Comparison of ENCODE assay signal across 11 cellular contexts in genomic region chrX:44903107-44903506, GRCh38. TPM values are rescaled to one million over a fixed set of nuclear protein-coding genes. Genes with fewer than 3 reads are reported as not detected.
A peak's percentile ranks its signal among the peaks of the same experiment; 100 is the strongest.
DNase-seq lines count a peak whose midpoint lies in the region; ATAC-seq, FAIRE-seq and TF ChIP-seq lines count a peak whose summit lies in the region.
"Had no signal": no experiment of that assay in that cellular context is flagged by ENCODE, and none has a peak within 500 bp of the region (broad histone marks: within the 10 kb centered on the region; RNA-seq: fewer than 3 reads in every experiment).

No MANE protein-coding gene starts in this region.

- H3K36me3 ChIP-seq in MM.1S (replicated peaks; ENCODE audit: insufficient read depth, low read length) (no peaks in the 10 kb centered on the region), astrocyte (ENCODE audit: insufficient read depth, low read length) (no peaks in the 10 kb centered on the region), osteoblast (ENCODE audit: insufficient read depth, low read length) (no peaks in the 10 kb centered on the region)
- H3K36me3 ChIP-seq: ovary had no signal

- peaks cover 100% of the 10 kb centered on the region for H3K79me2 ChIP-seq in MM.1S (ENCODE audit: low read length)
- peaks cover 95% of the 10 kb centered on the region for H3K79me2 ChIP-seq in astrocyte (ENCODE audit: insufficient read depth, low read length)
- peaks cover 98% of the 10 kb centered on the region for H3K79me2 ChIP-seq in osteoblast (ENCODE audit: insufficient read depth, low read length)

- H3K4me2 ChIP-seq in MM.1S (ENCODE audit: low read depth, low read length) (peak overlapping the region; percentile 60; the same call in 1 of the 2 replicates), astrocyte (ENCODE audit: low read length) (peak overlapping the region; percentile 66), osteoblast (ENCODE audit: insufficient read depth, low read length) (peak overlapping the region; percentile 57)

- no peaks in the 10 kb centered on the region for H3K9me3 ChIP-seq in MM.1S (replicated peaks; ENCODE audit: insufficient read depth, low read length)
- no peaks in the 10 kb centered on the region for H3K9me3 ChIP-seq in astrocyte (ENCODE audit: insufficient read depth, low read depth, low read length)
- peaks cover 6% of the 10 kb centered on the region for H3K9me3 ChIP-seq in osteoblast (ENCODE audit: low read depth, low read length)
- H3K9me3 ChIP-seq: ovary had no signal

- H3K4me1 ChIP-seq in MM.1S (ENCODE audit: low read length), result peaks cover 19% of the 10 kb centered on the region; the same call in 1 of the 2 replicates
- H3K4me1 ChIP-seq in astrocyte (ENCODE audit: insufficient read depth, low read length), result peaks cover 13% of the 10 kb centered on the region
- peaks cover 25% of the 10 kb centered on the region for H3K4me1 ChIP-seq in osteoblast (ENCODE audit: insufficient read depth, low read length)

- H3K27ac ChIP-seq in MM.1S (ENCODE audit: low read length) (peak overlapping the region; percentile 36; the same call in 1 of the 2 replicates), astrocyte (ENCODE audit: low read depth, low read length) (peak overlapping the region; percentile 83), osteoblast (ENCODE audit: low read depth, low read length) (peak overlapping the region; percentile 60)
- H3K27ac ChIP-seq: ovary had no signal

- H3K4me3 ChIP-seq in MM.1S (ENCODE audit: low read length), result no peak overlapping the region
- H3K4me3 ChIP-seq in astrocyte (ENCODE audit: insufficient read depth, low read depth, low read length), result no peak overlapping the region
- no peak overlapping the region for H3K4me3 ChIP-seq in osteoblast (ENCODE audit: insufficient read depth, low read length)
- H3K4me3 ChIP-seq: ovary had no signal

- peaks cover 65% of the 10 kb centered on the region for H3K4me1 Mint-ChIP-seq in activated CD4-positive, alpha-beta T cell treated with anti-CD3 and anti-CD28 coated beads for 36 hours
- H3K4me1 Mint-ChIP-seq in astrocyte (ENCODE audit: low read depth, unreplicated experiment), result peaks cover 24% of the 10 kb centered on the region

- H3K9ac ChIP-seq in MM.1S (ENCODE audit: low read length), result no peak overlapping the region
- H3K9ac ChIP-seq in astrocyte (ENCODE audit: low read length), result peak overlapping the region; percentile 46

- no peaks in the 10 kb centered on the region for H3K27me3 Mint-ChIP-seq in activated CD4-positive, alpha-beta T cell treated with anti-CD3 and anti-CD28 coated beads for 36 hours
- H3K27me3 Mint-ChIP-seq in astrocyte (ENCODE audit: low read depth, unreplicated experiment), result no peaks in the 10 kb centered on the region

- H3F3A ChIP-seq in MM.1S (ENCODE audit: insufficient read depth, low read length), result peaks cover 15% of the 10 kb centered on the region

- intact Hi-C loops in activated CD4-positive, alpha-beta T cell treated with anti-CD3 and anti-CD28 coated beads for 36 hours (cut with DNase I, micrococcal nuclease), result loop anchor here in 1 of 2 experiments (2.0 kb wide), 1 partner anchor 96 kb away; no protein-coding TSS in a partner anchor

- peak; percentile 35 for DNase-seq in activated CD4-positive, alpha-beta T cell treated with anti-CD3 and anti-CD28 coated beads for 36 hours
- no peak for DNase-seq in activated CD4-positive, alpha-beta T cell treated with anti-CD3 and anti-CD28 coated beads for 4 hours
- no peak for DNase-seq in MM.1S
- peak; percentile 82 for DNase-seq in astrocyte (ENCODE audit: low read depth)
- DNase-seq in osteoblast (ENCODE audit: insufficient read length, low spot score, missing footprints), result peak; percentile 75
- DNase-seq in cerebellar nuclear complex (lab: John Stamatoyannopoulos, UW), result no peak
- DNase-seq: NCI-H1048, ovary had no signal

- H2AFZ ChIP-seq in MM.1S (ENCODE audit: low read length) (no peak overlapping the region), astrocyte (ENCODE audit: low read depth, low read length) (no peak overlapping the region), osteoblast (ENCODE audit: low read length) (no peak overlapping the region)

- no peak overlapping the region for H3K4me3 Mint-ChIP-seq in activated CD4-positive, alpha-beta T cell treated with anti-CD3 and anti-CD28 coated beads for 36 hours
- H3K4me3 Mint-ChIP-seq in astrocyte (ENCODE audit: unreplicated experiment), result no peak overlapping the region

- peak; percentile 81 for ATAC-seq in activated CD4-positive, alpha-beta T cell treated with anti-CD3 and anti-CD28 coated beads for 36 hours
- ATAC-seq in GM21526 (IDR thresholded peaks at IDR 0.05; ENCODE audit: low FRiP score, unreplicated experiment), result no peak
- no peak for ATAC-seq in GM18873 (IDR thresholded peaks at IDR 0.05; ENCODE audit: low FRiP score, unreplicated experiment)
- ATAC-seq: SK-N-SH treated with all-trans-retinoic acid at 6 μM for 48 hours had no signal

- FAIRE-seq in astrocyte (lab: Jason Lieb, UNC), result peak; percentile 96

- H4K20me1 ChIP-seq in MM.1S (ENCODE audit: insufficient read depth, low read length) (peaks cover 14% of the 10 kb centered on the region; the same call in 1 of the 2 replicates), astrocyte (ENCODE audit: insufficient read depth, low read length) (peaks cover 36% of the 10 kb centered on the region), osteoblast (ENCODE audit: insufficient read depth, low read length) (peaks cover 61% of the 10 kb centered on the region)

- H3K27me3 ChIP-seq in MM.1S (replicated peaks; ENCODE audit: insufficient read depth, low read length) (no peaks in the 10 kb centered on the region), astrocyte (ENCODE audit: insufficient read depth, low read length) (no peaks in the 10 kb centered on the region), osteoblast (ENCODE audit: insufficient read depth, low read length) (no peaks in the 10 kb centered on the region)
- H3K27me3 ChIP-seq: ovary had no signal

- H3K9me3 Mint-ChIP-seq in activated CD4-positive, alpha-beta T cell treated with anti-CD3 and anti-CD28 coated beads for 36 hours (ENCODE audit: low read depth), result peaks cover 3% of the 10 kb centered on the region
- peaks cover 2% of the 10 kb centered on the region for H3K9me3 Mint-ChIP-seq in astrocyte (ENCODE audit: unreplicated experiment)

- peaks cover 8% of the 10 kb centered on the region for H3K36me3 Mint-ChIP-seq in activated CD4-positive, alpha-beta T cell treated with anti-CD3 and anti-CD28 coated beads for 36 hours (ENCODE audit: low read depth)
- H3K36me3 Mint-ChIP-seq in astrocyte (ENCODE audit: low read depth, unreplicated experiment), result peaks cover 3% of the 10 kb centered on the region

- TF ChIP-seq CTCF in MM.1S (IDR thresholded peaks at IDR 0.05; ENCODE audit: low read length) (no peak), astrocyte (IDR thresholded peaks at IDR 0.05; ENCODE audit: insufficient read depth, low read depth, low read length) (no peak), osteoblast (IDR thresholded peaks at IDR 0.05; ENCODE audit: extremely low read depth, low read depth, low read length) (no peak)

- CTCF ChIA-PET in activated CD4-positive, alpha-beta T cell treated with anti-CD3 and anti-CD28 coated beads for 36 hours (lab: Charles Lee), result no interaction called here

- peak overlapping the region; percentile 87 for H3K27ac Mint-ChIP-seq in activated CD4-positive, alpha-beta T cell treated with anti-CD3 and anti-CD28 coated beads for 36 hours
- H3K27ac Mint-ChIP-seq in astrocyte (ENCODE audit: unreplicated experiment), result peak overlapping the region; percentile 79

- POLR2A ChIA-PET in activated CD4-positive, alpha-beta T cell treated with anti-CD3 and anti-CD28 coated beads for 36 hours (lab: Charles Lee), result interaction anchor here (0.6 kb wide), 1 partner anchor 28 kb away, joined by 4 read pairs; no protein-coding TSS in a partner anchor

- no peaks in the 10 kb centered on the region for H3K9me2 ChIP-seq in MM.1S (replicated peaks; ENCODE audit: insufficient read depth, low read length)

RNA-seq across cellular contexts. Expression of gene KDM6A, which starts 30.1 kb away (rescaled TPM):
- total RNA-seq in activated CD4-positive, alpha-beta T cell treated with anti-CD3 and anti-CD28 coated beads for 36 hours, result 10 to 100 TPM; 18.9 to 24.2 TPM
- total RNA-seq in astrocyte, result 33.6 and 44.0 TPM in 2 replicates
- 20.3 and 33.0 TPM in 2 replicates for total RNA-seq in osteoblast

RNA-seq across cellular contexts. Expression of gene DUSP21, which starts 59.3 kb away (rescaled TPM):
- total RNA-seq in activated CD4-positive, alpha-beta T cell treated with anti-CD3 and anti-CD28 coated beads for 36 hours, result not detected
- not detected in 2 replicates for total RNA-seq in astrocyte
- total RNA-seq in osteoblast, result not detected in 2 replicates
- total RNA-seq: ovary had no signal

Comparison
In these comparisons a context has a peak if more than half of its experiments do, and no peak if none do; other contexts are left out.
1. DNase-seq: peak in activated CD4-positive, alpha-beta T cell treated with anti-CD3 and anti-CD28 coated beads for 36 hours (single experiment), astrocyte (single experiment) and osteoblast (single experiment); none in activated CD4-positive, alpha-beta T cell treated with anti-CD3 and anti-CD28 coated beads for 4 hours (0 of 2), MM.1S (single experiment) and cerebellar nuclear complex (0 of 2).
2. Peak in every context shown above with its lines, with median percentiles within 50 percentile points of each other: H3K27ac ChIP-seq and H3K4me2 ChIP-seq.